In the genomic region with DNA sequence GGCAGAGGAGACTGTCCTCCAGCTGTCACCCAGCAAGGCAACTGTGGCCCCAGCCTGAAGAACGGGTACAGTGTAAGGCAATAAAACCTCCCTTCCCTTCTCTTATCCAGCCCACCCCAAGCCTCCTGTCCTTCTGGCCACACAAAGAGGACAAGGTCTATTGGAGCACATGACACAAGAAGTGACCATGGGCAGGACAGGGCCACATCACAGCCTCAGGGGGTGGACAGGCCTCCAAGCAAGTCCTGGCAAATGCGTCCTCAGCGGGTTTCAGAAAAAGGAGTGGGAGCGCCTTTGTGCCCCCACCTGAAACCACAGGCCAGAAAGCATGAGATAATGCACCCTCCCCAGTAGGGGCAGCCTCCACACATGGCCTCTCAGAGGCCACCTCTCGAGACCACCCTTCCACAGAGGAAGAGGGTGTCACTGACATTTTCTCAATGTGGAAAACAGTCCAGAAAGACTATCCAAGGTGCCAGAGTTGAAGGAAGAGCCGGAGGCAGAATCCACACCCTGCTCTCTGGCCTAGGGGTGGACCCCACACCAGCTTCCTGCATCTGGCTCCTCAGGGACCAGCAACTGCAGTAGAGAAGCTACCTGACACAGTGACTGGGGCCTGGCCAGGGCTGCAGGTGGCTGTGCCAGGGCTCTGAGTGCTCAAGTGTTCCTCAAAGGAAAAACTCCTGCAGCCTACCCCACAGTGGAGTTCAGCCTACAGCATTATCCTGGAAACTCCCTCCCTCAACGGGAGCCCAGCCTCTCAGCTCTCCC, we compare ENCODE assay signal across 9 cellular contexts. TPM values are rescaled to one million over a fixed set of nuclear protein-coding genes. Genes with fewer than 3 reads are reported as not detected.
DNase-seq lines count a peak whose midpoint lies in the region; ATAC-seq and TF ChIP-seq lines count a peak whose summit lies in the region.
"Had no signal": no experiment of that assay in that cellular context is flagged by ENCODE, and none has a peak within 500 bp of the region (broad histone marks: within the 10 kb centered on the region; RNA-seq: fewer than 3 reads in every experiment).

No MANE protein-coding gene starts in this region.

- peaks cover 57% of the 10 kb centered on the region for H3K4me1 Mint-ChIP-seq in CD4-positive, alpha-beta T cell (ENCODE audit: low read depth)

- H3K4me2 ChIP-seq in neuronal stem cell (ENCODE audit: insufficient read depth, low read length, poor library complexity, severe bottlenecking): no peak overlapping the region

- BruUV-seq in Panc1 (replicated peaks; lab: Mats Ljungman, UMichigan): no TSS peak

- no peak overlapping the region for H2BK15ac ChIP-seq in neuronal stem cell (ENCODE audit: low read length)

- H3K9me3 ChIP-seq in CD4-positive, alpha-beta T cell (ENCODE audit: control insufficient read depth, low read length): no peaks in the 10 kb centered on the region
- H3K9me3 ChIP-seq in Panc1 (ENCODE audit: control insufficient read depth, insufficient read depth, low read depth, low read length) (no peaks in the 10 kb centered on the region), ovary (no peaks in the 10 kb centered on the region), neuronal stem cell (replicated peaks in 1 of 2; ENCODE audit: control insufficient read depth in 2 of 2, insufficient read depth in 1 of 2, low read depth in 1 of 2, low read length in 2 of 2) (peaks cover 0 to 13% of the 10 kb centered on the region in 2 donors)

- no peak overlapping the region for H2AK5ac ChIP-seq in neuronal stem cell (ENCODE audit: low read depth, low read length)

- no peak overlapping the region for H3K18ac ChIP-seq in neuronal stem cell (ENCODE audit: low read length)

- H3K36me3 ChIP-seq in Panc1 (ENCODE audit: control insufficient read depth, insufficient read depth, low read length) (no peaks in the 10 kb centered on the region), ovary (no peaks in the 10 kb centered on the region), neuronal stem cell (replicated peaks in 1 of 2; ENCODE audit: control insufficient read depth in 2 of 2, insufficient read depth in 2 of 2, low read length in 2 of 2) (peaks cover 2 to 62% of the 10 kb centered on the region in 2 donors)

- POLR2A ChIA-PET in CD4-positive, alpha-beta T cell (lab: Charles Lee): no interaction called here
- POLR2A ChIA-PET in Panc1 (lab: Charles Lee): no interaction called here

- H3K4me3 ChIP-seq in Panc1 (ENCODE audit: low read depth in 2 of 2, low read length in 2 of 2): no peak overlapping the region
- H3K4me3 ChIP-seq in epithelial cell of proximal tubule (ENCODE audit: low read depth, low read length): no peak overlapping the region
- no peak overlapping the region for H3K4me3 ChIP-seq in ovary
- H3K4me3 ChIP-seq in neuronal stem cell (ENCODE audit: low read length in 2 of 2): no peak overlapping the region

- H3K14ac ChIP-seq in neuronal stem cell (ENCODE audit: low read length): no peak overlapping the region

- intact Hi-C loops in CD4-positive, alpha-beta T cell (cut with DNase I, micrococcal nuclease): no loop called here
- intact Hi-C loops in Panc1 (cut with micrococcal nuclease; ENCODE audit: unreplicated experiment): no loop called here
- intact Hi-C loops in ovary (cut with DNase I): loop anchor here in 2 of 4 donors (10.0 kb wide), 1 partner anchor 392 kb away; no protein-coding TSS in a partner anchor

- no peak for TF ChIP-seq EP300 in ovary (IDR thresholded peaks at IDR 0.05)

- no peak for ATAC-seq in CD4-positive, alpha-beta T cell (ENCODE audit: poor library complexity)
- ATAC-seq in Panc1 (no peak), HG03565 (IDR thresholded peaks at IDR 0.05; ENCODE audit: unreplicated experiment) (no peak)

- no peak overlapping the region for H3K23ac ChIP-seq in neuronal stem cell (ENCODE audit: low read depth, low read length, poor library complexity)

- H3K27me3 Mint-ChIP-seq in CD4-positive, alpha-beta T cell: no peaks in the 10 kb centered on the region

- H3K27ac ChIP-seq in CD4-positive, alpha-beta T cell (ENCODE audit: low read depth, low read length): peak overlapping the region; percentile 32
- H3K27ac ChIP-seq in Panc1 (ENCODE audit: low read length) (peak overlapping the region; percentile 65), ovary (peak overlapping the region; percentile 5 to 28), neuronal stem cell (replicated peaks; ENCODE audit: low read length) (no peak overlapping the region)

- no peak overlapping the region for H3K9ac ChIP-seq in neuronal stem cell (ENCODE audit: low read depth, low read length, poor library complexity)

- no peak overlapping the region for H2AFZ ChIP-seq in neuronal stem cell (ENCODE audit: low read length)

- H3K4ac ChIP-seq in neuronal stem cell (ENCODE audit: low read length): no peak overlapping the region

- H2BK5ac ChIP-seq in neuronal stem cell (ENCODE audit: low read length): no peak overlapping the region

- no peaks in the 10 kb centered on the region for H3K27me3 ChIP-seq in CD4-positive, alpha-beta T cell (ENCODE audit: control insufficient read depth, insufficient read depth, low read length)
- H3K27me3 ChIP-seq in Panc1 (ENCODE audit: control insufficient read depth, insufficient read depth, low read length): no peaks in the 10 kb centered on the region
- H3K27me3 ChIP-seq in ovary: no peaks in the 10 kb centered on the region
- no peaks in the 10 kb centered on the region for H3K27me3 ChIP-seq in neuronal stem cell (ENCODE audit: control insufficient read depth in 3 of 3, insufficient read depth in 3 of 3, low read depth in 1 of 3, low read length in 3 of 3)

- H3K79me1 ChIP-seq in neuronal stem cell (ENCODE audit: low read depth, low read length): peaks cover 12% of the 10 kb centered on the region

- no peak overlapping the region for H4K8ac ChIP-seq in neuronal stem cell (ENCODE audit: low read depth, low read length)

- H3K4me3 Mint-ChIP-seq in CD4-positive, alpha-beta T cell: no peak overlapping the region

- no peaks in the 10 kb centered on the region for H3K9me3 Mint-ChIP-seq in CD4-positive, alpha-beta T cell

- TF ChIP-seq CTCF in CD4-positive, alpha-beta T cell (IDR thresholded peaks at IDR 0.05): no peak
- TF ChIP-seq CTCF in Panc1 (IDR thresholded peaks at IDR 0.05): no peak
- peak; percentile 5 for TF ChIP-seq CTCF in epithelial cell of proximal tubule (conservative IDR thresholded peaks at IDR 0.05; ENCODE audit: low read depth, low read length)
- TF ChIP-seq CTCF in ovary (IDR thresholded peaks at IDR 0.05): no peak

- no peak for TF ChIP-seq POLR2A in ovary (IDR thresholded peaks at IDR 0.05)

- 68 to 76% (median 70%) methylated on average over 7 of the region's 7 CpGs for WGBS in ovary, 3 donors
- WGBS in neuronal stem cell (ENCODE audit: extremely low coverage in 2 of 2, insufficient read length in 2 of 2, insufficient replicate concordance in 1 of 2), 2 donors: no CpG with 5 or more reads among the region's 7 CpGs

- H3K27ac Mint-ChIP-seq in CD4-positive, alpha-beta T cell: peak overlapping the region; percentile 80

- in situ Hi-C loops in Panc1 (cut with HindIII; ENCODE audit: low pct_unique_long_range_greater_than_20kb, low sequenced_read_pairs): no loop called here

- no peak overlapping the region for H4K91ac ChIP-seq in neuronal stem cell (ENCODE audit: low read depth, low read length, poor library complexity)

- H3K36me3 Mint-ChIP-seq in CD4-positive, alpha-beta T cell (ENCODE audit: low read depth): peaks cover 58% of the 10 kb centered on the region

- CTCF ChIA-PET in CD4-positive, alpha-beta T cell (lab: Charles Lee): no interaction called here
- CTCF ChIA-PET in Panc1 (lab: Charles Lee): no interaction called here

- no peak overlapping the region for H2BK12ac ChIP-seq in neuronal stem cell (ENCODE audit: low read length)

- H3K4me1 ChIP-seq in Panc1 (ENCODE audit: control insufficient read depth, insufficient read depth, low read length) (peaks cover 48% of the 10 kb centered on the region), ovary (ENCODE audit: insufficient read depth) (peaks cover 50% of the 10 kb centered on the region), neuronal stem cell (ENCODE audit: control insufficient read depth in 2 of 2, insufficient read depth in 1 of 2, low read depth in 1 of 2, low read length in 2 of 2) (peaks cover 9 to 13% of the 10 kb centered on the region in 2 donors)

- no peak overlapping the region for H2BK120ac ChIP-seq in neuronal stem cell (ENCODE audit: low read depth, low read length)

- no peak for DNase-seq in CD4-positive, alpha-beta T cell
- no peak for DNase-seq in Panc1 (ENCODE audit: low read depth, low spot score)
- no peak for DNase-seq in epithelial cell of proximal tubule (ENCODE audit: low read depth)
- peak in 1 of 5 donors; percentile 34 for DNase-seq in ovary
- DNase-seq in neuronal stem cell (ENCODE audit: low spot score): no peak
- DNase-seq in NCI-H748 (lab: John Stamatoyannopoulos, UW; ENCODE audit: unreplicated experiment): no peak
- no peak for DNase-seq in D341Med (ENCODE audit: low spot score)

RNA-seq across cellular contexts. Expression of a gene that starts 43.9 kb away (rescaled TPM):
- total RNA-seq in CD4-positive, alpha-beta T cell: 10 to 100 TPM; 57.5 to 59.5 TPM
- 35.5 TPM for total RNA-seq in Panc1 (2021; ENCODE audit: unreplicated experiment)
- 54.3 TPM for polyA plus RNA-seq in Panc1 (2012; ENCODE audit: insufficient read length)
- total RNA-seq in epithelial cell of proximal tubule: 41.9 and 60.3 TPM in 2 replicates
- 10 to 100 TPM; 32.2 to 50.1 (median 42.3) TPM for total RNA-seq in ovary
- 10 to 100 TPM; 34.7 to 66.7 TPM for polyA plus RNA-seq in ovary
- 56.1 TPM for polyA plus RNA-seq in neuronal stem cell (2013, experiment 1 of 2)
- 55.5 TPM for polyA plus RNA-seq in neuronal stem cell (2013, experiment 2 of 2)

RNA-seq across cellular contexts. Expression of a gene that starts 46.8 kb away (rescaled TPM):
- total RNA-seq in CD4-positive, alpha-beta T cell: 100 to 1,000 TPM; 163 to 170 TPM
- 38.8 TPM for total RNA-seq in Panc1 (2021; ENCODE audit: unreplicated experiment)
- polyA plus RNA-seq in Panc1 (2012; ENCODE audit: insufficient read length): 46.2 TPM
- 40.7 and 79.7 TPM in 2 replicates for total RNA-seq in epithelial cell of proximal tubule
- 10 to 100 TPM in 6 of 7 donors, 1 to 10 TPM in 1; 9.4 to 19.1 (median 14.0) TPM for total RNA-seq in ovary
- 10 to 100 TPM in 1 of 2 donors, 1 to 10 TPM in 1; 3.4 to 13.7 TPM for polyA plus RNA-seq in ovary
- 5.9 TPM for polyA plus RNA-seq in neuronal stem cell (2013, experiment 1 of 2)
- 6.2 TPM for polyA plus RNA-seq in neuronal stem cell (2013, experiment 2 of 2)

RNA-seq across cellular contexts. Expression of a gene that starts 55.1 kb away (rescaled TPM):
- total RNA-seq in CD4-positive, alpha-beta T cell: not detected
- total RNA-seq in Panc1 (2021; ENCODE audit: unreplicated experiment) (not detected), epithelial cell of proximal tubule (1.2 and 11.5 TPM in 2 replicates), ovary (10 to 100 TPM in 6 of 7 donors, 1 to 10 TPM in 1; 5.9 to 23.9 (median 13.4) TPM)
- not detected for polyA plus RNA-seq in Panc1 (2012; ENCODE audit: insufficient read length)
- 1 to 10 TPM; 3.8 to 9.4 TPM for polyA plus RNA-seq in ovary
- polyA plus RNA-seq in neuronal stem cell (2013, experiment 1 of 2): 2.2 TPM
- polyA plus RNA-seq in neuronal stem cell (2013, experiment 2 of 2): 2.6 TPM
- total RNA-seq: SK-MEL-5 had no signal
